Comparison of ENCODE assay signal across 9 cellular contexts in the genomic region with DNA sequence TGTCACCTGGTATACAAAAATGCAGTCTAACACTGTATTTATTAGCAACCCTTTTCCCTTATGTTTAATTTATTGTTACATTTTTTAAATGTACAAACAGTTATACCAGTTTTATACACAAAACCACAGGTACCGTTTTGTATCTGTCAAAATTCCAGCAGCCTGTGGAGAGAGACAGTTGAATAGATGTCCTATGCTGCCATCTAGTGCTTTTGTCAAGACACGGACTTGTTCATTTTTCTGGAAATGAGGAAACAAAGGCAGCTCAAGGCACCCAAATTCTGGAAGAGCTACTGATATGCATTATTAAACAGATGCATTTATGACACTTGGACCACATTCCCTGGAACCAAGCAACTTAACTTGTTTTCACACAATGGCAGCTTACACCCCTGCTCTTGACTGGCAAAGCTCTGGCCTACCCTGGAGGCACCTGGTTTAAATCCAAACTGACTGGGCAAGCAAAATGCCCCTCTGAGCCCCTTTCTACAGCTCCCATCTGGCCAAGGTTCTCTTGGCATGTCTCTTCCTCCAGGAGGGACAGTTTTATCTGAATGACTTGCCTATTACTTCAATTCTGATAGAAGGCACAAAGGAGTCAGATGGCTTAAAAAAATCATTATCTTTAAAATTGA.
DNase-seq lines count a peak whose midpoint lies in the region; ATAC-seq, FAIRE-seq and TF ChIP-seq lines count a peak whose summit lies in the region.
"Had no signal": no experiment of that assay in that cellular context is flagged by ENCODE, and none has a peak within 500 bp of the region (broad histone marks: within the 10 kb centered on the region; RNA-seq: fewer than 3 reads in every experiment).

No MANE protein-coding gene starts in this region.

- TF ChIP-seq POLR2A in GM12878 (IDR thresholded peaks at IDR 0.05; ENCODE audit: low read depth, low read length) = no peak

- no peaks in the 10 kb centered on the region for H3K79me2 ChIP-seq in GM12878 (ENCODE audit: control insufficient read depth, insufficient read depth, low read length)

- no peak overlapping the region for H3K4me2 ChIP-seq in GM12878 (ENCODE audit: control insufficient read depth, insufficient read depth)

- no peak overlapping the region for H3K27ac Mint-ChIP-seq in CD4-positive, alpha-beta T cell

- no peak overlapping the region for H3K4me3 Mint-ChIP-seq in CD4-positive, alpha-beta T cell

- no peak for TF ChIP-seq EP300 in GM12878 (IDR thresholded peaks at IDR 0.05; ENCODE audit: borderline replicate concordance in 1 of 2, control insufficient read depth in 1 of 2, low read depth in 2 of 2, low read length in 2 of 2)

- SMC1A ChIA-PET in GM12878 (lab: Charles Lee; ENCODE audit: uncharacterized antibody, unreplicated experiment) = interaction anchor here (0.5 to 2.9 kb wide), 11 partner anchors 8 to 1459 kb away, joined by 3 to 10 read pairs (median 3); no protein-coding TSS in a partner anchor

- H3K4me1 ChIP-seq in GM12878 (ENCODE audit: control insufficient read depth, insufficient read depth, low read length) = no peaks in the 10 kb centered on the region
- peaks cover 0 to 8% (median 0%) of the 10 kb centered on the region in 4 donors for H3K4me1 ChIP-seq in tibial artery

- TF ChIP-seq RAD21 in GM12878 (IDR thresholded peaks at IDR 0.05; ENCODE audit: insufficient read depth, low read depth, low read length) = peak; percentile 75

- peak; percentile 63; the same call in 2 of the 3 replicates for ATAC-seq in GM12878
- ATAC-seq in CD4-positive, alpha-beta T cell (ENCODE audit: poor library complexity) = no peak

- no peaks in the 10 kb centered on the region for H3K27me3 ChIP-seq in GM12878 (replicated peaks in 1 of 2; ENCODE audit: control insufficient read depth in 2 of 2, insufficient read depth in 2 of 2, low read length in 1 of 2)
- no peaks in the 10 kb centered on the region for H3K27me3 ChIP-seq in tibial artery
- no peaks in the 10 kb centered on the region for H3K27me3 ChIP-seq in CD4-positive, alpha-beta T cell (ENCODE audit: control insufficient read depth, insufficient read depth, low read length)
- H3K27me3 ChIP-seq: SJSA1 had no signal

- FAIRE-seq in GM12878 (lab: Jason Lieb, UNC) = no peak

- H3K4me1 Mint-ChIP-seq in CD4-positive, alpha-beta T cell (ENCODE audit: low read depth) = no peaks in the 10 kb centered on the region

- H3K27me3 Mint-ChIP-seq in CD4-positive, alpha-beta T cell = no peaks in the 10 kb centered on the region

- no TSS peak for BruUV-seq in GM12878 (replicated peaks; lab: Mats Ljungman, UMichigan)

- CTCF ChIA-PET in GM12878 (lab: Yijun Ruan, JAX) = interaction anchor here (0.6 to 1.7 kb wide), 21 partner anchors 9 to 1463 kb away, joined by 3 to 15 read pairs (median 4); no protein-coding TSS in a partner anchor
- CTCF ChIA-PET in CD4-positive, alpha-beta T cell (lab: Charles Lee) = no interaction called here

- in situ Hi-C loops in GM12878 (cut with MboI) = loop anchor here (5.0 kb wide), 2 partner anchors 662 to 1452 kb away; no protein-coding TSS in a partner anchor

- no peak overlapping the region for H3K4me3 ChIP-seq in HFF-Myc (replicated peaks; ENCODE audit: low read depth, low read length)
- H3K4me3 ChIP-seq in GM12878 = no peak overlapping the region
- no peak overlapping the region for H3K4me3 ChIP-seq in tibial artery
- H3K4me3 ChIP-seq: SJSA1 had no signal

- H3K36me3 Mint-ChIP-seq in CD4-positive, alpha-beta T cell (ENCODE audit: low read depth) = no peaks in the 10 kb centered on the region

- RAD21 ChIA-PET in GM12878 (lab: Charles Lee; ENCODE audit: unreplicated experiment) = interaction anchor here (1.4 to 1.9 kb wide), 2 partner anchors 229 to 666 kb away, joined by 7 to 12 read pairs; no protein-coding TSS in a partner anchor

- H4K20me1 ChIP-seq in GM12878 (ENCODE audit: control insufficient read depth, insufficient read depth) = no peaks in the 10 kb centered on the region

- H3K9me3 ChIP-seq in GM12878 (replicated peaks; ENCODE audit: control insufficient read depth, insufficient read depth, low read length) (no peaks in the 10 kb centered on the region), tibial artery (no peaks in the 10 kb centered on the region)
- H3K9me3 ChIP-seq in CD4-positive, alpha-beta T cell (ENCODE audit: control insufficient read depth, low read length) = no peaks in the 10 kb centered on the region
- H3K9me3 ChIP-seq: SJSA1 had no signal

- H2AFZ ChIP-seq in GM12878 (ENCODE audit: control insufficient read depth, low read depth, low read length) = no peak overlapping the region

- 0% methylated on average over 2 of the region's 2 CpGs for WGBS in GM12878 (ENCODE audit: insufficient coverage, insufficient replicate concordance, low lambda C conversion rate, missing lambda C conversion rate)

- TF ChIP-seq CTCF in HFF-Myc (IDR thresholded peaks at IDR 0.05; ENCODE audit: low read depth, low read length, missing control alignments) (peak; percentile 53), GM12878 (IDR thresholded peaks at IDR 0.05 in 2 of 3, conservative IDR thresholded peaks at IDR 0.05 in 1 of 3; ENCODE audit: control insufficient read depth in 2 of 3, extremely low read depth in 1 of 3, insufficient read depth in 1 of 3, low read depth in 3 of 3, low read length in 3 of 3) (peak in 2 of 3 experiments; percentile 41 to 54; a peak in 3 of 6 replicates), tibial artery (IDR thresholded peaks at IDR 0.05) (peak; percentile 70 to 72)
- TF ChIP-seq CTCF in CD4-positive, alpha-beta T cell (IDR thresholded peaks at IDR 0.05) = no peak

- no peaks in the 10 kb centered on the region for H3K9me3 Mint-ChIP-seq in CD4-positive, alpha-beta T cell

- H3K27ac ChIP-seq in GM12878 (ENCODE audit: control insufficient read depth, insufficient read depth) (no peak overlapping the region), tibial artery (no peak overlapping the region)
- H3K27ac ChIP-seq in CD4-positive, alpha-beta T cell (ENCODE audit: low read depth, low read length) = no peak overlapping the region
- H3K27ac ChIP-seq: SJSA1 had no signal

- DNase-seq in DMS153 (lab: John Stamatoyannopoulos, UW) (peak; percentile 63), HFF-Myc (ENCODE audit: extremely low read depth, low read depth) (peak; percentile 35), NCI-H2227 (lab: John Stamatoyannopoulos, UW; ENCODE audit: unreplicated experiment) (peak; percentile 79), GM12878 (ENCODE audit: low read depth, low spot score) (peak; percentile 8), inferior parietal cortex (ENCODE audit: extremely low spot score) (peak; percentile 82), tibial artery (no peak), activated T-cell treated with anti-CD3 and anti-CD28 coated beads for 4 hours (no peak)
- no peak for DNase-seq in CD4-positive, alpha-beta T cell

- POLR2A ChIA-PET in GM12878 (lab: Charles Lee) = no interaction called here
- POLR2A ChIA-PET in CD4-positive, alpha-beta T cell (lab: Charles Lee) = no interaction called here

- intact Hi-C loops in GM12878 (cut with micrococcal nuclease; ENCODE audit: unreplicated experiment) (loop anchor here (1.0 to 10.0 kb wide), 3 partner anchors 230 to 1462 kb away; no protein-coding TSS in a partner anchor), tibial artery (cut with DNase I; ENCODE audit: low total_unique reads) (loop anchor here (5.0 kb wide), 1 partner anchor 667 kb away; no protein-coding TSS in a partner anchor)
- intact Hi-C loops in CD4-positive, alpha-beta T cell (cut with DNase I, micrococcal nuclease) = no loop called here

- H3K36me3 ChIP-seq in GM12878 (ENCODE audit: control insufficient read depth in 2 of 2, insufficient read depth in 2 of 2, low read length in 1 of 2) (no peaks in the 10 kb centered on the region), tibial artery (no peaks in the 10 kb centered on the region)
- H3K36me3 ChIP-seq: SJSA1 had no signal

- H3K9ac ChIP-seq in GM12878 (ENCODE audit: control insufficient read depth, insufficient read depth, low read length) = no peak overlapping the region

TF ChIP-seq in GM12878, 131 proteins besides CTCF, POLR2A, EP300 and RAD21:
- peak; percentile 51; the same call in 1 of the 2 replicates for TF ChIP-seq SMC3 (IDR thresholded peaks at IDR 0.05; ENCODE audit: borderline replicate concordance, low read length)
- no peak for TF ChIP-seq SMAD1 (IDR thresholded peaks at IDR 0.05; ENCODE audit: low read depth, partially characterized antibody)

Comparison
In these comparisons a context has a peak if more than half of its experiments do, and no peak if none do; other contexts are left out.
1. DNase-seq: peak in DMS153 (single experiment), HFF-Myc (single experiment), NCI-H2227 (single experiment), GM12878 (single experiment) and inferior parietal cortex (single experiment); none in tibial artery (0 of 2), CD4-positive, alpha-beta T cell (0 of 10) and activated T-cell treated with anti-CD3 and anti-CD28 coated beads for 4 hours (single experiment).
2. intact Hi-C loops: an anchor here in GM12878 (1.0 to 10.0 kb wide) and tibial artery (5.0 kb wide); none called in CD4-positive, alpha-beta T cell.